Comparison of ENCODE assay signal across 8 cellular contexts in genomic region chr6:31971993-31972708, GRCh38. TPM values are rescaled to one million over a fixed set of nuclear protein-coding genes. Genes with fewer than 3 reads are reported as not detected.
A peak's percentile ranks its signal among the peaks of the same experiment; 100 is the strongest.
DNase-seq lines count a peak whose midpoint lies in the region; ATAC-seq and TF ChIP-seq lines count a peak whose summit lies in the region.

TSS of gene DXO (minus strand) at chr6:31972138. CDS start at chr6:31971675, 463 bp downstream.

- peaks cover 20 to 51% (median 42%) of the 10 kb centered on the region in 7 donors for H3K4me1 Mint-ChIP-seq in naive thymus-derived CD4-positive, alpha-beta T cell
- peaks cover 31 to 61% of the 10 kb centered on the region in 2 donors for H3K4me1 Mint-ChIP-seq in stimulated activated naive B cell treated with anti-CD40 and anti-IgM and Interleukin-4, amounts not matched to agents 10 μg/mL and 1 μg/mL and 100 μg/mL, for 72 hours

- ATAC-seq in DND-41 (ENCODE audit: insufficient read depth, low read depth), result peak; percentile 91
- ATAC-seq in naive thymus-derived CD4-positive, alpha-beta T cell, result peak; percentile 94
- ATAC-seq in stimulated activated naive B cell treated with anti-CD40 and anti-IgM and Interleukin-4, amounts not matched to agents 10 μg/mL and 1 μg/mL and 100 μg/mL, for 72 hours (replicated peaks), result peak; percentile 93 to 94

- H4K20me1 ChIP-seq in DND-41 (ENCODE audit: insufficient read depth, low read length) (peaks cover 6% of the 10 kb centered on the region; the same call in 1 of the 2 replicates), GM23248 (ENCODE audit: insufficient read depth) (no peaks in the 10 kb centered on the region)

- peaks cover 0 to 7% (median 0%) of the 10 kb centered on the region in 11 donors for H3K9me3 Mint-ChIP-seq in naive thymus-derived CD4-positive, alpha-beta T cell
- no peaks in the 10 kb centered on the region for H3K9me3 Mint-ChIP-seq in stimulated activated naive B cell treated with anti-CD40 and anti-IgM and Interleukin-4, amounts not matched to agents 10 μg/mL and 1 μg/mL and 100 μg/mL, for 72 hours

- no peak for TF ChIP-seq CTCF in DND-41 (IDR thresholded peaks at IDR 0.05; ENCODE audit: borderline replicate concordance, extremely low read depth, low read length, poor library complexity, severe bottlenecking)

- H3K9me3 ChIP-seq in DND-41 (ENCODE audit: insufficient read depth, low read length, severe bottlenecking) (no peaks in the 10 kb centered on the region), GM23248 (ENCODE audit: low read depth) (no peaks in the 10 kb centered on the region)
- H3K9me3 ChIP-seq in naive thymus-derived CD4-positive, alpha-beta T cell (ENCODE audit: control insufficient read depth in 2 of 3, low read length in 3 of 3), result no peaks in the 10 kb centered on the region

- H3K36me3 Mint-ChIP-seq in naive thymus-derived CD4-positive, alpha-beta T cell, result peaks cover 0 to 26% (median 8%) of the 10 kb centered on the region in 5 donors
- peaks cover 31 to 44% of the 10 kb centered on the region in 2 donors for H3K36me3 Mint-ChIP-seq in stimulated activated naive B cell treated with anti-CD40 and anti-IgM and Interleukin-4, amounts not matched to agents 10 μg/mL and 1 μg/mL and 100 μg/mL, for 72 hours

- POLR2A ChIA-PET in naive thymus-derived CD4-positive, alpha-beta T cell (lab: Charles Lee), result interaction anchor here (0.6 to 6.6 kb wide), 17 partner anchors 7 to 1572 kb away, joined by 3 to 108 read pairs (median 4); partner anchors contain the start of genes EHMT2, MRPS18B, NELFE and SKIC2

- peak within 1 kb of the TSS; percentile 97 to 100 (median 100) for H3K27ac Mint-ChIP-seq in naive thymus-derived CD4-positive, alpha-beta T cell
- H3K27ac Mint-ChIP-seq in stimulated activated naive B cell treated with anti-CD40 and anti-IgM and Interleukin-4, amounts not matched to agents 10 μg/mL and 1 μg/mL and 100 μg/mL, for 72 hours, result peak within 1 kb of the TSS; percentile 99

- peak within 1 kb of the TSS; percentile 69 for H3K9ac ChIP-seq in DND-41 (ENCODE audit: low read depth, low read length)
- peak within 1 kb of the TSS; percentile 99 for H3K9ac ChIP-seq in GM23248

- WGBS in GM23248 (ENCODE audit: low coverage in 1 of 2, low lambda C conversion rate in 2 of 2, missing lambda C conversion rate in 2 of 2), 2 experiments, result 1 to 2% methylated on average over 39 to 58 of the region's 62 CpGs

- H3K79me2 ChIP-seq in DND-41 (ENCODE audit: insufficient read depth, low read length), result peaks cover 41% of the 10 kb centered on the region
- H3K79me2 ChIP-seq in GM23248 (ENCODE audit: insufficient read depth), result peaks cover 56% of the 10 kb centered on the region

- H3K27ac ChIP-seq in DND-41 (ENCODE audit: low read length), result peak within 1 kb of the TSS; percentile 79
- peak within 1 kb of the TSS; percentile 96 for H3K27ac ChIP-seq in GM23248
- peak within 1 kb of the TSS; percentile 97 for H3K27ac ChIP-seq in naive thymus-derived CD4-positive, alpha-beta T cell (ENCODE audit: low read depth, low read length)

- H3K9me2 ChIP-seq in GM23248 (ENCODE audit: insufficient read depth), result no peaks in the 10 kb centered on the region

- intact Hi-C loops in naive thymus-derived CD4-positive, alpha-beta T cell (cut with micrococcal nuclease), result loop anchor here (1.0 to 10.0 kb wide), 3 partner anchors 13 to 237 kb away; partner anchors contain the start of genes SKIC2 (in 2 of the 2), CLIC1 (in 1 of the 2) and NEU1 (in 1 of the 2)

- H3F3A ChIP-seq in GM23248 (ENCODE audit: insufficient read depth), result peaks cover 23% of the 10 kb centered on the region

- peak within 1 kb of the TSS; percentile 86 to 99 (median 99) for H3K4me3 Mint-ChIP-seq in naive thymus-derived CD4-positive, alpha-beta T cell
- peak within 1 kb of the TSS; percentile 95 to 98 for H3K4me3 Mint-ChIP-seq in stimulated activated naive B cell treated with anti-CD40 and anti-IgM and Interleukin-4, amounts not matched to agents 10 μg/mL and 1 μg/mL and 100 μg/mL, for 72 hours

- H3K36me3 ChIP-seq in DND-41 (ENCODE audit: insufficient read depth, low read length) (peaks cover 36% of the 10 kb centered on the region), GM23248 (ENCODE audit: low read depth) (peaks cover 5% of the 10 kb centered on the region; the same call in 1 of the 2 replicates)
- peaks cover 0 to 35% (median 14%) of the 10 kb centered on the region in 3 experiments for H3K36me3 ChIP-seq in naive thymus-derived CD4-positive, alpha-beta T cell (ENCODE audit: control insufficient read depth in 2 of 3, insufficient read depth in 3 of 3, low read length in 3 of 3)

- H3K4me3 ChIP-seq in DND-41 (ENCODE audit: low read depth in 1 of 2, low read length in 2 of 2), result peak within 1 kb of the TSS; percentile 58 to 77
- H3K4me3 ChIP-seq in GM23248, result peak within 1 kb of the TSS; percentile 90
- peak within 1 kb of the TSS; percentile 90 for H3K4me3 ChIP-seq in naive thymus-derived CD4-positive, alpha-beta T cell (ENCODE audit: low read length)

- H3K27me3 ChIP-seq in DND-41 (ENCODE audit: insufficient read depth, low read length, poor library complexity) (no peaks in the 10 kb centered on the region), GM23248 (replicated peaks; ENCODE audit: insufficient read depth) (no peaks in the 10 kb centered on the region)
- no peaks in the 10 kb centered on the region for H3K27me3 ChIP-seq in naive thymus-derived CD4-positive, alpha-beta T cell (ENCODE audit: control insufficient read depth in 2 of 2, insufficient read depth in 2 of 2, low read length in 2 of 2)

- CTCF ChIA-PET in naive thymus-derived CD4-positive, alpha-beta T cell (lab: Charles Lee), result no interaction called here

- peak within 1 kb of the TSS; percentile 97 for H3K4me2 ChIP-seq in DND-41 (ENCODE audit: insufficient read depth, low read length)
- H3K4me2 ChIP-seq in GM23248 (ENCODE audit: unreplicated experiment), result peak within 1 kb of the TSS; percentile 98

- H2AFZ ChIP-seq in DND-41 (ENCODE audit: low read depth, low read length) (peak within 1 kb of the TSS; percentile 74), GM23248 (peak within 1 kb of the TSS; percentile 60)

- in situ Hi-C loops in GM23248 (cut with MboI), result no loop called here

- DNase-seq in DND-41 (peak; percentile 97), GM23248 (peak; percentile 100), Kasumi-1 (lab: John Stamatoyannopoulos, UW) (peak; percentile 93 to 95), RPMI7951 (ENCODE audit: low read depth) (peak; percentile 98), fibroblast of gingiva (ENCODE audit: low read depth) (peak; percentile 99)
- DNase-seq in activated T-helper 1 cell treated with anti-CD3 and anti-CD28 coated beads, Interleukin-2, amount 50 U/mL, for 16 hours (ENCODE audit: low read depth in 1 of 2, low spot score in 1 of 2), result peak; percentile 86 to 96
- peak; percentile 95 to 100 (median 99) for DNase-seq in naive thymus-derived CD4-positive, alpha-beta T cell
- peak; percentile 99 for DNase-seq in stimulated activated naive B cell treated with anti-CD40 and anti-IgM and Interleukin-4, amounts not matched to agents 10 μg/mL and 1 μg/mL and 100 μg/mL, for 72 hours

- H3K27me3 Mint-ChIP-seq in naive thymus-derived CD4-positive, alpha-beta T cell, result peaks cover 0 to 5% (median 0%) of the 10 kb centered on the region in 5 donors
- H3K27me3 Mint-ChIP-seq in stimulated activated naive B cell treated with anti-CD40 and anti-IgM and Interleukin-4, amounts not matched to agents 10 μg/mL and 1 μg/mL and 100 μg/mL, for 72 hours, result no peaks in the 10 kb centered on the region

- H3K4me1 ChIP-seq in DND-41 (ENCODE audit: insufficient read depth, low read length), result peaks cover 41% of the 10 kb centered on the region
- H3K4me1 ChIP-seq in GM23248 (ENCODE audit: insufficient read depth), result peaks cover 13% of the 10 kb centered on the region
- peaks cover 21 to 22% of the 10 kb centered on the region in 2 donors for H3K4me1 ChIP-seq in naive thymus-derived CD4-positive, alpha-beta T cell (ENCODE audit: control insufficient read depth in 2 of 2, insufficient read depth in 2 of 2, low read length in 2 of 2)

RNA-seq across cellular contexts. Expression of gene DXO, which starts in this region (rescaled TPM):
- 24.2 and 31.0 TPM in 2 replicates for total RNA-seq in GM23248 (2014; rRNA removed; shearing (Covaris generic))
- polyA plus RNA-seq in GM23248 (2016; fragmentation: Nextera tagmentation; extraction: Ambion mirVana), result 23.3 and 26.6 TPM in 2 replicates
- 21.0 and 27.8 TPM in 2 replicates for total RNA-seq in RPMI7951 (2014; rRNA removed; shearing (Covaris generic))
- 10 to 100 TPM; 19.3 to 44.3 (median 35.0) TPM for total RNA-seq in naive thymus-derived CD4-positive, alpha-beta T cell
- 10 to 100 TPM; 12.6 to 16.2 TPM for polyA plus RNA-seq in naive thymus-derived CD4-positive, alpha-beta T cell

Comparison
In these comparisons a context has a peak if more than half of its experiments do, and no peak if none do; other contexts are left out.
1. Peak in every context shown above with its lines: DNase-seq, ATAC-seq, H3K4me3 ChIP-seq and H3K27ac ChIP-seq.